In genomic region chr2:238059505-238059904, GRCh38 we compare ENCODE assay signal across 9 cellular contexts. TPM values are rescaled to one million over a fixed set of nuclear protein-coding genes. Genes with fewer than 3 reads are reported as not detected.
DNase-seq lines count a peak whose midpoint lies in the region; ATAC-seq and TF ChIP-seq lines count a peak whose summit lies in the region.
"Had no signal": no experiment of that assay in that cellular context is flagged by ENCODE, and none has a peak within 500 bp of the region (broad histone marks: within the 10 kb centered on the region; RNA-seq: fewer than 3 reads in every experiment).

No MANE protein-coding gene starts in this region.

- no peak for DNase-seq in heart left ventricle
- no peak for DNase-seq in Right ventricle myocardium superior
- DNase-seq in activated CD8-positive, alpha-beta T cell treated with anti-CD3 and anti-CD28 coated beads, Interleukin-2, amount 10 ng/mL, durations not matched to agents 7 days and 5 days, result no peak
- DNase-seq in hepatocyte (ENCODE audit: low spot score), result no peak
- no peak for DNase-seq in tibial nerve (ENCODE audit: low spot score in 2 of 2)
- no peak for DNase-seq in dedifferentiated amniotic fluid mesenchymal stem cell (ENCODE audit: extremely low spot score)
- DNase-seq in ovary, result no peak
- no peak for DNase-seq in left lobe of liver (ENCODE audit: low spot score)
- DNase-seq: activated effector memory CD4-positive, alpha-beta T cell treated with Interleukin-2 at 50 U/mL for 16 hours had no signal

- ATAC-seq in heart left ventricle (no peak), Right ventricle myocardium superior (ENCODE audit: poor library complexity) (no peak), left lobe of liver (no peak)
- no peak for ATAC-seq in activated CD8-positive, alpha-beta T cell treated with anti-CD3 and anti-CD28 coated beads, Interleukin-2, amount 10 ng/mL, durations not matched to agents 7 days and 5 days

- H3K27ac ChIP-seq in heart left ventricle, result no peak overlapping the region
- H3K27ac ChIP-seq in hepatocyte, result peak overlapping the region; percentile 94
- H3K27ac ChIP-seq in tibial nerve, result no peak overlapping the region
- H3K27ac ChIP-seq in ovary, result no peak overlapping the region

- no peaks in the 10 kb centered on the region for H3K9me3 Mint-ChIP-seq in activated CD8-positive, alpha-beta T cell treated with anti-CD3 and anti-CD28 coated beads, Interleukin-2, amount 10 ng/mL, durations not matched to agents 7 days and 5 days (ENCODE audit: insufficient read depth)

- no peaks in the 10 kb centered on the region for H3K9me2 ChIP-seq in hepatocyte (replicated peaks; ENCODE audit: insufficient read depth)

- POLR2A ChIA-PET in activated CD8-positive, alpha-beta T cell treated with anti-CD3 and anti-CD28 coated beads, Interleukin-2, amount 10 ng/mL, durations not matched to agents 7 days and 5 days (lab: Charles Lee), result no interaction called here

- peaks cover 15% of the 10 kb centered on the region for H3K79me2 ChIP-seq in hepatocyte

- H4K20me1 ChIP-seq in hepatocyte (ENCODE audit: insufficient read depth, poor library complexity, severe bottlenecking), result no peaks in the 10 kb centered on the region

- TF ChIP-seq CTCF in heart left ventricle (IDR thresholded peaks at IDR 0.05) (no peak), hepatocyte (IDR thresholded peaks at IDR 0.05; ENCODE audit: poor library complexity) (no peak), tibial nerve (IDR thresholded peaks at IDR 0.05) (no peak), ovary (IDR thresholded peaks at IDR 0.05) (no peak)

- 66 to 77% (median 70%) methylated on average over 3 of the region's 3 CpGs for WGBS in heart left ventricle, 4 donors
- WGBS in hepatocyte (ENCODE audit: low lambda C conversion rate, missing lambda C conversion rate), result 99% methylated on average over 3 of the region's 3 CpGs
- 88 to 91% methylated on average over 3 of the region's 3 CpGs for WGBS in tibial nerve, 2 donors
- WGBS in ovary, 3 donors, result 80 to 85% (median 85%) methylated on average over 3 of the region's 3 CpGs

- H3K27me3 Mint-ChIP-seq in activated CD8-positive, alpha-beta T cell treated with anti-CD3 and anti-CD28 coated beads, Interleukin-2, amount 10 ng/mL, durations not matched to agents 7 days and 5 days (ENCODE audit: low read depth), result peaks cover 12% of the 10 kb centered on the region

- TF ChIP-seq POLR2A in heart left ventricle (IDR thresholded peaks at IDR 0.05) (no peak), tibial nerve (IDR thresholded peaks at IDR 0.05) (no peak), ovary (IDR thresholded peaks at IDR 0.05) (no peak)

- no peaks in the 10 kb centered on the region for H3K27me3 ChIP-seq in heart left ventricle
- no peaks in the 10 kb centered on the region for H3K27me3 ChIP-seq in hepatocyte
- H3K27me3 ChIP-seq in tibial nerve, result no peaks in the 10 kb centered on the region
- H3K27me3 ChIP-seq in ovary, result no peaks in the 10 kb centered on the region

- H3K4me3 ChIP-seq in heart left ventricle (peak overlapping the region in 8 of 12 donors; percentile 64 to 95 (median 88)), hepatocyte (no peak overlapping the region), tibial nerve (peak overlapping the region in 3 of 4 donors; percentile 52 to 89 (median 79)), ovary (no peak overlapping the region)

- H3K9me3 ChIP-seq in heart left ventricle (no peaks in the 10 kb centered on the region), hepatocyte (ENCODE audit: low read depth) (no peaks in the 10 kb centered on the region), tibial nerve (no peaks in the 10 kb centered on the region), ovary (no peaks in the 10 kb centered on the region)

- intact Hi-C loops in heart left ventricle (cut with DNase I) (no loop called here), Right ventricle myocardium superior (cut with DNase I) (no loop called here), ovary (cut with DNase I) (no loop called here)

- peaks cover 0 to 4% (median 3%) of the 10 kb centered on the region in 9 donors for H3K36me3 ChIP-seq in heart left ventricle
- no peaks in the 10 kb centered on the region for H3K36me3 ChIP-seq in hepatocyte (replicated peaks; ENCODE audit: insufficient read depth, low read depth)
- peaks cover 0 to 6% (median 0%) of the 10 kb centered on the region in 3 donors for H3K36me3 ChIP-seq in tibial nerve
- no peaks in the 10 kb centered on the region for H3K36me3 ChIP-seq in ovary

- H3K4me3 Mint-ChIP-seq in activated CD8-positive, alpha-beta T cell treated with anti-CD3 and anti-CD28 coated beads, Interleukin-2, amount 10 ng/mL, durations not matched to agents 7 days and 5 days, result peak overlapping the region; percentile 84

- TF ChIP-seq EP300 in tibial nerve (IDR thresholded peaks at IDR 0.05) (no peak), ovary (IDR thresholded peaks at IDR 0.05) (no peak)

- peak overlapping the region; percentile 87 for H3K4me2 ChIP-seq in hepatocyte

- peaks cover 48% of the 10 kb centered on the region for H3K4me1 Mint-ChIP-seq in activated CD8-positive, alpha-beta T cell treated with anti-CD3 and anti-CD28 coated beads, Interleukin-2, amount 10 ng/mL, durations not matched to agents 7 days and 5 days (ENCODE audit: low read depth)

- H3K4me1 ChIP-seq in heart left ventricle (peaks cover 0 to 22% (median 14%) of the 10 kb centered on the region in 12 donors), hepatocyte (ENCODE audit: insufficient read depth) (peaks cover 19% of the 10 kb centered on the region), tibial nerve (peaks cover 0 to 17% (median 10%) of the 10 kb centered on the region in 4 donors), ovary (ENCODE audit: insufficient read depth) (no peaks in the 10 kb centered on the region)

- H3K27ac Mint-ChIP-seq in activated CD8-positive, alpha-beta T cell treated with anti-CD3 and anti-CD28 coated beads, Interleukin-2, amount 10 ng/mL, durations not matched to agents 7 days and 5 days, result no peak overlapping the region

- H3K36me3 Mint-ChIP-seq in activated CD8-positive, alpha-beta T cell treated with anti-CD3 and anti-CD28 coated beads, Interleukin-2, amount 10 ng/mL, durations not matched to agents 7 days and 5 days (ENCODE audit: low read depth), result peaks cover 17% of the 10 kb centered on the region

- H2AFZ ChIP-seq in hepatocyte, result no peak overlapping the region

- CTCF ChIA-PET in activated CD8-positive, alpha-beta T cell treated with anti-CD3 and anti-CD28 coated beads, Interleukin-2, amount 10 ng/mL, durations not matched to agents 7 days and 5 days (lab: Charles Lee), result no interaction called here

RNA-seq across cellular contexts. Expression of gene SCLY, which starts 1.3 kb away (rescaled TPM):
- total RNA-seq in heart left ventricle (10 to 100 TPM in 6 of 9 donors, 1 to 10 TPM in 3; 8.1 to 14.3 (median 10.6) TPM), Right ventricle myocardium superior (8.6 TPM), hepatocyte (12.7 and 16.5 TPM in 2 replicates), tibial nerve (10 to 100 TPM; 13.6 to 23.3 (median 17.6) TPM), ovary (10 to 100 TPM in 5 of 7 donors, 1 to 10 TPM in 2; 7.3 to 17.5 (median 12.5) TPM), left lobe of liver (40.6 TPM)
- polyA plus RNA-seq in heart left ventricle (10 to 100 TPM in 1 of 2 donors, 1 to 10 TPM in 1; 6.9 to 21.2 TPM), hepatocyte (21.1 and 21.3 TPM in 2 replicates), ovary (10 to 100 TPM in 1 of 2 donors, 1 to 10 TPM in 1; 7.6 to 18.0 TPM)
- 10 to 100 TPM; 34.1 to 40.4 TPM for total RNA-seq in activated CD8-positive, alpha-beta T cell treated with anti-CD3 and anti-CD28 coated beads, Interleukin-2, amount 10 ng/mL, durations not matched to agents 7 days and 5 days

RNA-seq across cellular contexts. Expression of gene ESPNL, which starts 40.6 kb away (rescaled TPM):
- total RNA-seq in heart left ventricle (1 to 10 TPM in 1 of 9 donors, under 1 TPM in 7, not detected in 1; 0.05 to 1.2 (median 0.23) TPM), Right ventricle myocardium superior (not detected), hepatocyte (0.27 and 0.36 TPM in 2 replicates), tibial nerve (1 to 10 TPM in 1 of 4 donors, under 1 TPM in 1, not detected in 2; 0.44 to 2.1 TPM), ovary (10 to 100 TPM in 1 of 7 donors, 1 to 10 TPM in 2, under 1 TPM in 4; 0.11 to 12.9 (median 0.61) TPM), left lobe of liver (1.7 TPM)
- polyA plus RNA-seq in heart left ventricle (under 1 TPM in 1 of 2 donors, not detected in 1; 0.27 TPM), hepatocyte (0.62 TPM in 1 of 2 replicates, not detected in the other), ovary (1 to 10 TPM in 1 of 2 donors, under 1 TPM in 1; 0.15 to 1.2 TPM)
- total RNA-seq in activated CD8-positive, alpha-beta T cell treated with anti-CD3 and anti-CD28 coated beads, Interleukin-2, amount 10 ng/mL, durations not matched to agents 7 days and 5 days, result under 1 TPM; 0.10 to 0.13 TPM

Comparison
In these comparisons a context has a peak if more than half of its experiments do, and no peak if none do; other contexts are left out.
1. H3K4me3 ChIP-seq: peak in heart left ventricle (8 of 12) and tibial nerve (3 of 4); none in hepatocyte (single experiment) and ovary (single experiment).